8 cellular contexts compared by ENCODE assay signal in genomic region chr7:148242271-148242801, GRCh38.
DNase-seq lines count a peak whose midpoint lies in the region; ATAC-seq and TF ChIP-seq lines count a peak whose summit lies in the region.

No MANE protein-coding gene starts in this region.

- peak; percentile 82 for TF ChIP-seq CTCF in astrocyte of the spinal cord (IDR thresholded peaks at IDR 0.05; ENCODE audit: low read depth, low read length)
- peak in 5 of 7 experiments; percentile 63 to 82 (median 72) for TF ChIP-seq CTCF in stomach (IDR thresholded peaks at IDR 0.05)

- no peaks in the 10 kb centered on the region for H3K36me3 Mint-ChIP-seq in activated CD4-positive, alpha-beta memory T cell treated with anti-CD3 and anti-CD28 coated beads for 36 hours

- H3K4me1 ChIP-seq in stomach = peaks cover 0 to 13% (median 7%) of the 10 kb centered on the region in 4 donors

- intact Hi-C loops in stomach (cut with DNase I; ENCODE audit: low total_unique reads) = no loop called here
- intact Hi-C loops in activated CD4-positive, alpha-beta memory T cell treated with anti-CD3 and anti-CD28 coated beads for 36 hours (cut with micrococcal nuclease) = no loop called here

- DNase-seq in DMS 273 treated with DMSO at 0.1 percent for 48 hours (lab: John Stamatoyannopoulos, UW) (peak; percentile 11), NCI-H345 (lab: John Stamatoyannopoulos, UW) (peak; percentile 48), astrocyte of the spinal cord (ENCODE audit: low read depth, low spot score) (peak; percentile 23), iPS DF 4.7 (ENCODE audit: extremely low read depth, low spot score) (peak; percentile 72), stomach (peak; percentile 33)
- no peak for DNase-seq in activated CD4-positive, alpha-beta memory T cell treated with anti-CD3 and anti-CD28 coated beads for 36 hours

- H3K27me3 Mint-ChIP-seq in activated CD4-positive, alpha-beta memory T cell treated with anti-CD3 and anti-CD28 coated beads for 36 hours = peaks cover 28% of the 10 kb centered on the region

- no peak for TF ChIP-seq POLR2A in stomach (IDR thresholded peaks at IDR 0.05)

- no peak overlapping the region for H3K27ac ChIP-seq in stomach

- H3K4me3 ChIP-seq in astrocyte of the spinal cord (ENCODE audit: low read depth, low read length) (no peak overlapping the region), stomach (peak overlapping the region in 2 of 4 donors; percentile 7 to 10)

- ATAC-seq in GM19372 (IDR thresholded peaks at IDR 0.05; ENCODE audit: low read depth, unreplicated experiment) (peak; percentile 91), HG03196 (IDR thresholded peaks at IDR 0.05; ENCODE audit: unreplicated experiment) (peak; percentile 83)

- H3K4me3 Mint-ChIP-seq in activated CD4-positive, alpha-beta memory T cell treated with anti-CD3 and anti-CD28 coated beads for 36 hours = no peak overlapping the region

- POLR2A ChIA-PET in activated CD4-positive, alpha-beta memory T cell treated with anti-CD3 and anti-CD28 coated beads for 36 hours (lab: Charles Lee) = no interaction called here

- 7 to 12% (median 11%) methylated on average over 17 of the region's 17 CpGs for WGBS in stomach, 5 donors

- in situ Hi-C loops in astrocyte of the spinal cord (cut with HindIII; ENCODE audit: low sequenced_read_pairs) = no loop called here

- no peaks in the 10 kb centered on the region for H3K9me3 Mint-ChIP-seq in activated CD4-positive, alpha-beta memory T cell treated with anti-CD3 and anti-CD28 coated beads for 36 hours

- no peak for TF ChIP-seq EP300 in stomach (IDR thresholded peaks at IDR 0.05)

- H3K27ac Mint-ChIP-seq in activated CD4-positive, alpha-beta memory T cell treated with anti-CD3 and anti-CD28 coated beads for 36 hours = no peak overlapping the region

- H3K4me1 Mint-ChIP-seq in activated CD4-positive, alpha-beta memory T cell treated with anti-CD3 and anti-CD28 coated beads for 36 hours (ENCODE audit: low read depth) = peaks cover 5% of the 10 kb centered on the region

- CTCF ChIA-PET in activated CD4-positive, alpha-beta memory T cell treated with anti-CD3 and anti-CD28 coated beads for 36 hours (lab: Charles Lee) = interaction anchor here (0.8 to 2.7 kb wide), 15 partner anchors 9 to 100 kb away, joined by 3 to 9 read pairs (median 3); no protein-coding TSS in a partner anchor

- H3K27me3 ChIP-seq in stomach = peaks cover 0 to 6% (median 0%) of the 10 kb centered on the region in 3 donors

- no peaks in the 10 kb centered on the region for H3K9me3 ChIP-seq in stomach

- H3K36me3 ChIP-seq in stomach = no peaks in the 10 kb centered on the region
